In genomic region chr12:57756406-57757341, GRCh38 we compare ENCODE assay signal across 8 cellular contexts. TPM values are rescaled to one million over a fixed set of nuclear protein-coding genes. Genes with fewer than 3 reads are reported as not detected.
DNase-seq lines count a peak whose midpoint lies in the region; ATAC-seq and TF ChIP-seq lines count a peak whose summit lies in the region.

No MANE protein-coding gene starts in this region.

- peaks cover 14% of the 10 kb centered on the region for H3K36me3 ChIP-seq in upper lobe of right lung

- ATAC-seq in natural killer cell (peak in 2 of 3 donors; percentile 11 to 16), upper lobe of right lung (peak; percentile 20), HG03469 (IDR thresholded peaks at IDR 0.05; ENCODE audit: unreplicated experiment) (no peak)

- no peaks in the 10 kb centered on the region for H3K27me3 ChIP-seq in upper lobe of right lung

- peaks cover 43 to 54% of the 10 kb centered on the region in 2 donors for H3K4me1 Mint-ChIP-seq in natural killer cell

- no peak overlapping the region for H3K27ac ChIP-seq in upper lobe of right lung

- H3K9me3 ChIP-seq in upper lobe of right lung = no peaks in the 10 kb centered on the region

- peak; percentile 77 for TF ChIP-seq CTCF in natural killer cell (IDR thresholded peaks at IDR 0.05)
- peak; percentile 67 for TF ChIP-seq CTCF in upper lobe of right lung (IDR thresholded peaks at IDR 0.05)

- peak overlapping the region; percentile 67 to 85 for H3K27ac Mint-ChIP-seq in natural killer cell

- peak overlapping the region; percentile 66 for H3K4me3 ChIP-seq in upper lobe of right lung

- no peaks in the 10 kb centered on the region for H3K9me3 Mint-ChIP-seq in natural killer cell

- H3K4me1 ChIP-seq in upper lobe of right lung = peaks cover 28% of the 10 kb centered on the region

- H3K27me3 Mint-ChIP-seq in natural killer cell (ENCODE audit: low read depth in 2 of 2) = no peaks in the 10 kb centered on the region

- H3K36me3 Mint-ChIP-seq in natural killer cell = no peaks in the 10 kb centered on the region

- DNase-seq in DMS53 (lab: John Stamatoyannopoulos, UW) (peak; percentile 59), DMS53 treated with DMSO at 0.1 percent for 48 hours (lab: John Stamatoyannopoulos, UW; ENCODE audit: unreplicated experiment) (no peak), Kasumi-1 (lab: John Stamatoyannopoulos, UW) (peak; percentile 65 to 75), dermis blood vessel endothelial cell (peak; percentile 70), natural killer cell (peak; percentile 55), upper lobe of right lung (peak; percentile 82)
- DNase-seq in activated CD4-positive, alpha-beta T cell treated with anti-CD3 and anti-CD28 coated beads for 24 hours (ENCODE audit: low read depth in 2 of 2) = peak; percentile 63 to 64

- intact Hi-C loops in natural killer cell (cut with micrococcal nuclease) = loop anchor here (1.0 to 2.0 kb wide), 2 partner anchors 26 to 148 kb away; partner anchors contain the start of gene TSFM
- intact Hi-C loops in upper lobe of right lung (cut with DNase I) = no loop called here

- peak overlapping the region; percentile 91 for H3K4me3 Mint-ChIP-seq in natural killer cell

RNA-seq across cellular contexts. Expression of gene MARCHF9, which starts 1.8 kb away (rescaled TPM):
- total RNA-seq in dermis blood vessel endothelial cell = 3.4 and 4.1 TPM in 2 replicates
- 10 to 100 TPM; 25.4 to 28.4 (median 26.0) TPM for total RNA-seq in natural killer cell
- total RNA-seq in upper lobe of right lung = 21.2 TPM

RNA-seq across cellular contexts. Expression of gene CDK4, which starts 4.6 kb away (rescaled TPM):
- total RNA-seq in dermis blood vessel endothelial cell (147 and 154 TPM in 2 replicates), natural killer cell (10 to 100 TPM; 30.7 to 39.5 (median 37.7) TPM), upper lobe of right lung (77.6 TPM)

RNA-seq across cellular contexts. Expression of gene CYP27B1, which starts 10.2 kb away (rescaled TPM):
- total RNA-seq in dermis blood vessel endothelial cell = 0.17 and 0.47 TPM in 2 replicates
- 1 to 10 TPM; 1.1 to 1.7 (median 1.6) TPM for total RNA-seq in natural killer cell
- 2.0 TPM for total RNA-seq in upper lobe of right lung

RNA-seq across cellular contexts. Expression of gene TSPAN31, which starts 11.8 kb away (rescaled TPM):
- total RNA-seq in dermis blood vessel endothelial cell = 29.7 and 72.0 TPM in 2 replicates
- total RNA-seq in natural killer cell = 10 to 100 TPM; 18.3 to 27.0 (median 23.5) TPM
- 39.9 TPM for total RNA-seq in upper lobe of right lung

RNA-seq across cellular contexts. Expression of gene METTL1, which starts 15.2 kb away (rescaled TPM):
- total RNA-seq in dermis blood vessel endothelial cell (3.6 and 3.7 TPM in 2 replicates), natural killer cell (10 to 100 TPM in 1 of 3 donors, 1 to 10 TPM in 2; 8.0 to 12.5 (median 8.8) TPM), upper lobe of right lung (26.9 TPM)
